In the genomic region with DNA sequence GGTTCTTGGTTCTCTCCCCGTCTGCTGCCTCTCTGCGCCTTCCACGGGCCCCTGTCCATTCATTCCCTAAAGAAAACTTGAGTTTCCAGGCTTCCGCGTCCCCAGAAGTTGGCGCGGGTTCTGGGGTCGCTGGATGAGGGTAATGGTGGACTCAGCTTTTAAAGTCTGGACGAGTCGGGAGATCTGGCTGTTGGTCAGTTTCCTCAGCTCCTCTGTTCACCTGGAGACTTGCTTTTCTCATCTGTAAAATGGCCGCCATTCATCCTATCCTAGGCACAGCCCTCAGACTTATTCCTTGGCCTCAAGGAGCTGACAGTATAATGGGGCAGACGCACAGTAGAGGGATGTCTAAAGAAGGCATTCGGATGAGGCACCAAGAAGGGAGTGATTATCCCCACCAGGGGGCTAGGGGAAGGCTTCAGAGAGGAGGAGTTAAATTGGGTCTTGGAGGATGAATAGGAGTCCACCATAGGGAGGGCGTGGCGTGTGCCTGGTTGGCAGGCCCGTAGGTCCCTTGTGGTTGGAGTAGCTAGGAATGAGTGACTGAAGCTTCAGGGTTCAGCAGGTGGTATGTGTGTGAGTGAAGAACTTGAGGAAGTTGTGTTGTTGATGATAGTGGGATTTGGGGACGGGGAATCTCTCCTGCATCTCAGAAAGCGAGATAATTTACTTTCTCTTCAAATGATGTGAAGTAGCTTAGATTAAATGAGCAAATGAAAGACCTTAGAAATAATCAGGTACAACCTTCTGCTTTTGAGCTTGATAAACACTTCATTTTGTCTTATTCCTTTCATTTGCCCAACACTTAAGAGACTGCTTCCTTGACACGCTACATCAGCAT, we compare ENCODE assay signal across 1 cellular context.
A peak's percentile ranks its signal among the peaks of the same experiment; 100 is the strongest.
TF ChIP-seq lines count a peak whose summit lies in the region.

No MANE protein-coding gene starts in this region.

TF ChIP-seq in WTC11, 78 proteins besides CTCF, POLR2A, EP300 and RAD21 (continued from another document):
- TF ChIP-seq, protein P1, sequence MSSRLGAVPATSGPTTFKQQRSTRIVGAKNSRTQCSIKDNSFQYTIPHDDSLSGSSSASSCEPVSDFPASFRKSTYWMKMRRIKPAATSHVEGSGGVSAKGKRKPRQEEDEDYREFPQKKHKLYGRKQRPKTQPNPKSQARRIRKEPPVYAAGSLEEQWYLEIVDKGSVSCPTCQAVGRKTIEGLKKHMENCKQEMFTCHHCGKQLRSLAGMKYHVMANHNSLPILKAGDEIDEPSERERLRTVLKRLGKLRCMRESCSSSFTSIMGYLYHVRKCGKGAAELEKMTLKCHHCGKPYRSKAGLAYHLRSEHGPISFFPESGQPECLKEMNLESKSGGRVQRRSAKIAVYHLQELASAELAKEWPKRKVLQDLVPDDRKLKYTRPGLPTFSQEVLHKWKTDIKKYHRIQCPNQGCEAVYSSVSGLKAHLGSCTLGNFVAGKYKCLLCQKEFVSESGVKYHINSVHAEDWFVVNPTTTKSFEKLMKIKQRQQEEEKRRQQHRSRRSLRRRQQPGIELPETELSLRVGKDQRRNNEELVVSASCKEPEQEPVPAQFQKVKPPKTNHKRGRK (CRISPR knock-in tag; IDR thresholded peaks at IDR 0.05; ENCODE audit: borderline replicate concordance) = no peak
- TF ChIP-seq MXD4 (CRISPR knock-in tag; IDR thresholded peaks at IDR 0.05; ENCODE audit: borderline replicate concordance) (no peak), HMGA2 (CRISPR knock-in tag; IDR thresholded peaks at IDR 0.05) (no peak), GTF2I (CRISPR knock-in tag; conservative IDR thresholded peaks at IDR 0.05) (0 out of 2 replicates have a peak, but pooled peaks have one; percentile 38), CBFB (CRISPR knock-in tag; IDR thresholded peaks at IDR 0.05; ENCODE audit: low read depth) (no peak), ZNF263 (CRISPR knock-in tag; IDR thresholded peaks at IDR 0.05; ENCODE audit: low read depth) (no peak), ZNF219 (CRISPR knock-in tag; IDR thresholded peaks at IDR 0.05; ENCODE audit: borderline replicate concordance) (no peak), ATF1 (CRISPR knock-in tag; IDR thresholded peaks at IDR 0.05) (no peak), ZNF232 (CRISPR knock-in tag; IDR thresholded peaks at IDR 0.05) (no peak)
- TF ChIP-seq, protein P2, sequence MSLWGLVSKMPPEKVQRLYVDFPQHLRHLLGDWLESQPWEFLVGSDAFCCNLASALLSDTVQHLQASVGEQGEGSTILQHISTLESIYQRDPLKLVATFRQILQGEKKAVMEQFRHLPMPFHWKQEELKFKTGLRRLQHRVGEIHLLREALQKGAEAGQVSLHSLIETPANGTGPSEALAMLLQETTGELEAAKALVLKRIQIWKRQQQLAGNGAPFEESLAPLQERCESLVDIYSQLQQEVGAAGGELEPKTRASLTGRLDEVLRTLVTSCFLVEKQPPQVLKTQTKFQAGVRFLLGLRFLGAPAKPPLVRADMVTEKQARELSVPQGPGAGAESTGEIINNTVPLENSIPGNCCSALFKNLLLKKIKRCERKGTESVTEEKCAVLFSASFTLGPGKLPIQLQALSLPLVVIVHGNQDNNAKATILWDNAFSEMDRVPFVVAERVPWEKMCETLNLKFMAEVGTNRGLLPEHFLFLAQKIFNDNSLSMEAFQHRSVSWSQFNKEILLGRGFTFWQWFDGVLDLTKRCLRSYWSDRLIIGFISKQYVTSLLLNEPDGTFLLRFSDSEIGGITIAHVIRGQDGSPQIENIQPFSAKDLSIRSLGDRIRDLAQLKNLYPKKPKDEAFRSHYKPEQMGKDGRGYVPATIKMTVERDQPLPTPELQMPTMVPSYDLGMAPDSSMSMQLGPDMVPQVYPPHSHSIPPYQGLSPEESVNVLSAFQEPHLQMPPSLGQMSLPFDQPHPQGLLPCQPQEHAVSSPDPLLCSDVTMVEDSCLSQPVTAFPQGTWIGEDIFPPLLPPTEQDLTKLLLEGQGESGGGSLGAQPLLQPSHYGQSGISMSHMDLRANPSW (CRISPR knock-in tag; conservative IDR thresholded peaks at IDR 0.05; ENCODE audit: low read depth) = no peak
- TF ChIP-seq, protein P3, sequence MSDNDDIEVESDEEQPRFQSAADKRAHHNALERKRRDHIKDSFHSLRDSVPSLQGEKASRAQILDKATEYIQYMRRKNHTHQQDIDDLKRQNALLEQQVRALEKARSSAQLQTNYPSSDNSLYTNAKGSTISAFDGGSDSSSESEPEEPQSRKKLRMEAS (CRISPR knock-in tag; IDR thresholded peaks at IDR 0.05) = no peak
